ENCODE assay signal across 8 cellular contexts in the genomic region with DNA sequence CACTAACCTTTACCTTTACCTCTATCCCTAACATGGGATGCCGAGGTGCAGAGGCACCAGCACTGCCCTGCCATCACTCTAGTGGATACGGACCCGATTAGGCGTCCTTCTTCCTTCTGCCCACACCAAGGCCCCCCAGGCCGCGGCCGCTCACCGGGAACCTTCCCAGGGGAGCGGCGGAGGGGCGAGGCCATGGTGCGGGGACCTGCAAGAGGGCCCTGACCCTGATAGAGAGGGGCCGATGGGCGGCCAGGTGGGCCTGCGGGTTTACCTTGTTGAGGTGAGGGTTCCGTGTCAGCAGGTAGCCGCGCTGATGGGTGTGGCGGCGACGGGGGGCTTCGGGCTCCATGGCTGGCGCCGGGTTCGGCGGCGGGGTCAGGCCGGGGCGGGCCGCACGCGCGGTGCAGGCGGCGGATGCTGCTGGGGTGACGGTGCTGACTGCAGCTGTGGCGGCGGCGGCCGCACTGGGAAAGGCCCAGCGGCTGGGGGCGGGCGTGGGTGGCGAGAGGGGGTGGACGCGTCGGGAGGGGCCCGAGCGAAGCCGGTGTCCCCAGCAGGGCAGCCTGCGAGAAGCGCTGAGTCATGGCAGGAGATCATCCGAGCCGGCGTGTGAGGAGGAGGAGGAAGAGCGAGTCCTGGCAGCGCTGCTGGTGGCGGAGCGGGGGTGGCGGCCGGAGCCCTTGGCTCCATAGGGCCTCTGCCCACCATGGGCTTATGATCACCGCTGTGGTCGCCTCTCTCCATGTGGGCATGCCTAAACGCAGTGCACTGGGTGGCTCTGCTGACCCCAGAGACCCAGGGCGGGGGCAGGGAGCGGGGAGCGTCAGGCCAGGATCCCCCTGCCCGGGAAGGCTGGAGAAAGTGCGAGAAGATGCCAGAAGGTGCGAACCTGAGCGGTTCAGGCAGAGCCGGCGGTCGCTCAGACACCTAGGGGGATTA. TPM values are rescaled to one million over a fixed set of nuclear protein-coding genes. Genes with fewer than 3 reads are reported as not detected.
A peak's percentile ranks its signal among the peaks of the same experiment; 100 is the strongest.
DNase-seq lines count a peak whose midpoint lies in the region; ATAC-seq and TF ChIP-seq lines count a peak whose summit lies in the region.

A gene (minus strand): TSS at position 446 of the 939 bp plus-strand sequence. CDS start 97 bp downstream, at position 349.

- ATAC-seq in HG03159 (IDR thresholded peaks at IDR 0.05; ENCODE audit: unreplicated experiment) (peak; percentile 75), RWPE2 (ENCODE audit: low read depth) (peak; percentile 77), body of pancreas (peak; percentile 90)

- whole genome bisulfite sequencing in body of pancreas, 2 donors: 8 to 25% methylated on average over 24 to 58 of the region's 74 CpGs

- H3K27me3 Mint-ChIP-seq in CD4-positive, alpha-beta memory T cell: peaks cover 5 to 6% of the 10 kb centered on the region in 2 donors

- intact Hi-C loops in CD4-positive, alpha-beta memory T cell (cut with micrococcal nuclease): no loop called here
- intact Hi-C loops in body of pancreas (cut with DNase I): no loop called here

- no peaks in the 10 kb centered on the region for H3K9me3 ChIP-seq in CD4-positive, alpha-beta memory T cell (ENCODE audit: control insufficient read depth in 1 of 2, low read length in 2 of 2)
- no peaks in the 10 kb centered on the region for H3K9me3 ChIP-seq in RWPE2 (ENCODE audit: severe bottlenecking)
- no peaks in the 10 kb centered on the region for H3K9me3 ChIP-seq in body of pancreas

- H3K4me1 Mint-ChIP-seq in CD4-positive, alpha-beta memory T cell: no peaks in the 10 kb centered on the region

- POLR2A ChIA-PET in CD4-positive, alpha-beta memory T cell (lab: Charles Lee; ENCODE audit: partially characterized antibody): no interaction called here

- peak within 1 kb of the TSS in 1 of 2 donors; percentile 4 for H3K4me3 ChIP-seq in CD4-positive, alpha-beta memory T cell (ENCODE audit: low read length in 2 of 2)
- H3K4me3 ChIP-seq in RWPE2 (ENCODE audit: severe bottlenecking) (peak within 1 kb of the TSS; percentile 48), body of pancreas (peak within 1 kb of the TSS; percentile 34 to 44), retinal pigment epithelial cell (ENCODE audit: low read length) (peak within 1 kb of the TSS; percentile 67)

- peaks cover 0 to 11% (median 0%) of the 10 kb centered on the region in 8 donors for H3K9me3 Mint-ChIP-seq in CD4-positive, alpha-beta memory T cell

- TF ChIP-seq CTCF in RWPE2 (IDR thresholded peaks at IDR 0.05; ENCODE audit: poor library complexity, severe bottlenecking) (no peak), body of pancreas (IDR thresholded peaks at IDR 0.05) (no peak), retinal pigment epithelial cell (conservative IDR thresholded peaks at IDR 0.05; ENCODE audit: low read depth, low read length) (no peak)

- H3K27ac ChIP-seq in CD4-positive, alpha-beta memory T cell (ENCODE audit: low read depth, low read length): no peak within 1 kb of the TSS
- H3K27ac ChIP-seq in RWPE2 (ENCODE audit: poor library complexity, severe bottlenecking) (peak within 1 kb of the TSS; percentile 51), body of pancreas (peak within 1 kb of the TSS; percentile 66 to 79 (median 70))

- DNase-seq in CD4-positive, alpha-beta memory T cell: peak in 3 of 5 donors; percentile 7 to 45 (median 15)
- DNase-seq in GM19238 (ENCODE audit: insufficient read length, low spot score) (peak; percentile 49), RWPE2 (ENCODE audit: low spot score) (peak; percentile 76), body of pancreas (peak; percentile 75 to 83 (median 82)), hypothalamus (lab: John Stamatoyannopoulos, UW) (peak in 49 of 51 donors; percentile 20 to 88 (median 69)), retinal pigment epithelial cell (ENCODE audit: low read depth) (no peak), SKM-1 (lab: John Stamatoyannopoulos, UW; ENCODE audit: unreplicated experiment) (no peak)

- TF ChIP-seq POLR2A in body of pancreas (IDR thresholded peaks at IDR 0.05): peak; percentile 39 to 42 (median 41)

- CTCF ChIA-PET in CD4-positive, alpha-beta memory T cell (lab: Charles Lee; ENCODE audit: partially characterized antibody): no interaction called here

- no peaks in the 10 kb centered on the region for H3K4me1 ChIP-seq in CD4-positive, alpha-beta memory T cell (ENCODE audit: insufficient read depth, low read length)
- H3K4me1 ChIP-seq in RWPE2 (ENCODE audit: insufficient read depth, poor library complexity, severe bottlenecking): peaks cover 25% of the 10 kb centered on the region
- H3K4me1 ChIP-seq in body of pancreas: peaks cover 31% of the 10 kb centered on the region

- H3K27ac Mint-ChIP-seq in CD4-positive, alpha-beta memory T cell: no peak within 1 kb of the TSS

- H3K36me3 ChIP-seq in CD4-positive, alpha-beta memory T cell (ENCODE audit: insufficient read depth, low read length): no peaks in the 10 kb centered on the region
- H3K36me3 ChIP-seq in RWPE2 (ENCODE audit: low read depth): peaks cover 10% of the 10 kb centered on the region
- no peaks in the 10 kb centered on the region for H3K36me3 ChIP-seq in body of pancreas (replicated peaks in 1 of 2; ENCODE audit: insufficient read depth in 1 of 2, low read depth in 2 of 2)

- no peaks in the 10 kb centered on the region for H3K36me3 Mint-ChIP-seq in CD4-positive, alpha-beta memory T cell

- peak within 1 kb of the TSS in 6 of 8 donors; percentile 10 to 46 (median 44) for H3K4me3 Mint-ChIP-seq in CD4-positive, alpha-beta memory T cell

- H3K27me3 ChIP-seq in CD4-positive, alpha-beta memory T cell (ENCODE audit: insufficient read depth, low read length): no peaks in the 10 kb centered on the region
- H3K27me3 ChIP-seq in RWPE2 (ENCODE audit: insufficient read depth, poor library complexity, severe bottlenecking) (no peaks in the 10 kb centered on the region), body of pancreas (no peaks in the 10 kb centered on the region)

RNA-seq across cellular contexts. Expression of the gene that starts here (rescaled TPM):
- total RNA-seq in CD4-positive, alpha-beta memory T cell: under 1 TPM; 0.58 to 0.67 TPM
- under 1 TPM; 0.08 to 0.14 TPM for polyA plus RNA-seq in CD4-positive, alpha-beta memory T cell
- total RNA-seq in body of pancreas: 10 to 100 TPM in 1 of 2 donors, 1 to 10 TPM in 1; 7.9 to 10.4 TPM

Comparison
In these comparisons a context has a peak if more than half of its experiments do, and no peak if none do; other contexts are left out.
1. RNA of the gene that starts here (total RNA-seq): 7.9 to 10.4 TPM in body of pancreas; 0.58 to 0.67 TPM in CD4-positive, alpha-beta memory T cell; every median in the first group is over 4 times any median in the second.
2. Peak in DNase-seq in CD4-positive, alpha-beta memory T cell; RNA of the gene not detected or under 1 TPM.
3. DNase-seq: peak in GM19238 (single experiment), RWPE2 (single experiment), body of pancreas (4 of 4) and hypothalamus (49 of 51); none in retinal pigment epithelial cell (single experiment) and SKM-1 (single experiment).
4. Peak in every context shown above with its lines, with median percentiles within 50 percentile points of each other: ATAC-seq.